Comparison of ENCODE assay signal across 1 cellular context in genomic region chr1:153967109-153967999, GRCh38.
TF ChIP-seq lines count a peak whose summit lies in the region.

TSS of gene CREB3L4 (plus strand) at chr1:153967902. CDS start at chr1:153968526, 624 bp downstream.

TF ChIP-seq in GM12878, 131 proteins besides CTCF, POLR2A, EP300 and RAD21 (continued from another document and continues in another):
- no peak; the same call in 1 of the 2 replicates for TF ChIP-seq POLR2AphosphoS2 (IDR thresholded peaks at IDR 0.05; ENCODE audit: low read depth, low read length)
- TF ChIP-seq ZBED1 (IDR thresholded peaks at IDR 0.05; ENCODE audit: borderline replicate concordance), result no peak
- peak; percentile 57 for TF ChIP-seq USF2 (IDR thresholded peaks at IDR 0.05; ENCODE audit: borderline replicate concordance, low read depth, low read length)
- TF ChIP-seq PML (IDR thresholded peaks at IDR 0.05; ENCODE audit: low read length), result no peak
- TF ChIP-seq E2F4 (IDR thresholded peaks at IDR 0.05; ENCODE audit: low read depth, low read length), result peak; percentile 15; the same call in 1 of the 2 replicates
- no peak for TF ChIP-seq TCF7 (IDR thresholded peaks at IDR 0.05; ENCODE audit: borderline replicate concordance)
- TF ChIP-seq SMAD5 (IDR thresholded peaks at IDR 0.05; ENCODE audit: low read depth), result peak; percentile 15
- TF ChIP-seq CEBPB (IDR thresholded peaks at IDR 0.05; ENCODE audit: borderline replicate concordance in 1 of 2, low read depth in 2 of 2, low read length in 2 of 2), result no peak
- peak; percentile 95 for TF ChIP-seq IKZF1 (conservative IDR thresholded peaks at IDR 0.05)
- TF ChIP-seq IKZF2 (IDR thresholded peaks at IDR 0.05), result peak; percentile 87 to 88
- TF ChIP-seq E4F1 (IDR thresholded peaks at IDR 0.05; ENCODE audit: borderline replicate concordance, partially characterized antibody), result peak; percentile 79
- TF ChIP-seq PBX3 (IDR thresholded peaks at IDR 0.05; ENCODE audit: insufficient replicate concordance, low read depth, low read length), result peak; percentile 99
- no peak for TF ChIP-seq BACH1 (IDR thresholded peaks at IDR 0.05; ENCODE audit: borderline replicate concordance)
- peak; percentile 99 for TF ChIP-seq SP1 (IDR thresholded peaks at IDR 0.05; ENCODE audit: low read depth, low read length)
- peak; percentile 73 for TF ChIP-seq TCF12 (IDR thresholded peaks at IDR 0.05; ENCODE audit: low read depth, low read length)
- TF ChIP-seq EZH2 (IDR thresholded peaks at IDR 0.05; ENCODE audit: borderline replicate concordance, control insufficient read depth, low read depth, low read length), result no peak
- TF ChIP-seq ZNF592 (IDR thresholded peaks at IDR 0.05), result no peak
- TF ChIP-seq BRCA1 (IDR thresholded peaks at IDR 0.05; ENCODE audit: low read depth, low read length), result 0 out of 2 replicates have a peak, but pooled peaks have one; percentile 22
- peak; percentile 85 for TF ChIP-seq POLR2AphosphoS5 (IDR thresholded peaks at IDR 0.05; ENCODE audit: low read length)
- no peak for TF ChIP-seq RUNX3 (IDR thresholded peaks at IDR 0.05; ENCODE audit: low read length)
- TF ChIP-seq ZNF217 (IDR thresholded peaks at IDR 0.05), result no peak
- no peak for TF ChIP-seq SUZ12 (IDR thresholded peaks at IDR 0.05; ENCODE audit: unreplicated experiment)
- TF ChIP-seq CHD4 (IDR thresholded peaks at IDR 0.05), result no peak
- no peak for TF ChIP-seq NR2C2 (IDR thresholded peaks at IDR 0.05; ENCODE audit: borderline replicate concordance, control insufficient read depth, insufficient read length, low read depth)
- TF ChIP-seq RELB (IDR thresholded peaks at IDR 0.05; ENCODE audit: low read depth), result peak; percentile 89
- TF ChIP-seq ZNF384 (IDR thresholded peaks at IDR 0.05; ENCODE audit: borderline replicate concordance, low read depth, low read length), result peak; percentile 91
- TF ChIP-seq ZBTB40 (IDR thresholded peaks at IDR 0.05; ENCODE audit: borderline replicate concordance), result peak; percentile 73
- TF ChIP-seq ZSCAN29 (IDR thresholded peaks at IDR 0.05), result no peak
- TF ChIP-seq STAT3 (IDR thresholded peaks at IDR 0.05; ENCODE audit: low read depth, low read length), result no peak
- no peak for TF ChIP-seq NFIC (IDR thresholded peaks at IDR 0.05; ENCODE audit: low read depth, low read length)
- no peak for TF ChIP-seq ZBTB33 (IDR thresholded peaks at IDR 0.05)
- TF ChIP-seq SRF (IDR thresholded peaks at IDR 0.05; ENCODE audit: low read depth in 2 of 2, low read length in 2 of 2), result 0 out of 4 replicates have a peak, but pooled peaks of 1 of the 2 experiments have one; percentile 6
- peak; percentile 69; the same call in 1 of the 2 replicates for TF ChIP-seq ASH2L (IDR thresholded peaks at IDR 0.05; ENCODE audit: borderline replicate concordance, low read depth)
- peak; percentile 93 for TF ChIP-seq YY1 (IDR thresholded peaks at IDR 0.05; ENCODE audit: low read depth, low read length)
- TF ChIP-seq NKRF (conservative IDR thresholded peaks at IDR 0.05), result peak; percentile 95
- TF ChIP-seq IRF3 (IDR thresholded peaks at IDR 0.05), result peak; percentile 87
- peak; percentile 64 for TF ChIP-seq ATF7 (IDR thresholded peaks at IDR 0.05; ENCODE audit: low read depth)
- TF ChIP-seq RFX5 (IDR thresholded peaks at IDR 0.05; ENCODE audit: low read depth, low read length), result peak; percentile 72; the same call in 1 of the 2 replicates
- TF ChIP-seq NR2C1 (IDR thresholded peaks at IDR 0.05), result 0 out of 2 replicates have a peak, but pooled peaks have one; percentile 7
